In genomic region chr18:47247833-47248609, GRCh38 we compare ENCODE assay signal across 1 cellular context.
TF ChIP-seq lines count a peak whose summit lies in the region.

No MANE protein-coding gene starts in this region.

TF ChIP-seq in H1, 55 proteins besides CTCF, POLR2A, EP300 and RAD21:
- TF ChIP-seq MAX (IDR thresholded peaks at IDR 0.05) (peak; percentile 52; the same call in 1 of the 2 replicates), GABPA (IDR thresholded peaks at IDR 0.05; ENCODE audit: borderline replicate concordance, insufficient read depth, low read length) (no peak), KDM4A (IDR thresholded peaks at IDR 0.05; ENCODE audit: low read depth, low read length, severe bottlenecking) (peak; percentile 22)
